ENCODE assay signal across 1 cellular context in genomic region chr19:47112664-47113445, GRCh38.
TF ChIP-seq lines count a peak whose summit lies in the region.

No MANE protein-coding gene starts in this region.

TF ChIP-seq in HepG2, 621 proteins besides CTCF, POLR2A, EP300 and RAD21 (continued from another document and continues in another):
- TF ChIP-seq TRAFD1 (CRISPR knock-in tag; IDR thresholded peaks at IDR 0.05; ENCODE audit: borderline replicate concordance), result no peak
- TF ChIP-seq PAWR (CRISPR knock-in tag; IDR thresholded peaks at IDR 0.05; ENCODE audit: borderline replicate concordance), result no peak
- TF ChIP-seq, protein P1, sequence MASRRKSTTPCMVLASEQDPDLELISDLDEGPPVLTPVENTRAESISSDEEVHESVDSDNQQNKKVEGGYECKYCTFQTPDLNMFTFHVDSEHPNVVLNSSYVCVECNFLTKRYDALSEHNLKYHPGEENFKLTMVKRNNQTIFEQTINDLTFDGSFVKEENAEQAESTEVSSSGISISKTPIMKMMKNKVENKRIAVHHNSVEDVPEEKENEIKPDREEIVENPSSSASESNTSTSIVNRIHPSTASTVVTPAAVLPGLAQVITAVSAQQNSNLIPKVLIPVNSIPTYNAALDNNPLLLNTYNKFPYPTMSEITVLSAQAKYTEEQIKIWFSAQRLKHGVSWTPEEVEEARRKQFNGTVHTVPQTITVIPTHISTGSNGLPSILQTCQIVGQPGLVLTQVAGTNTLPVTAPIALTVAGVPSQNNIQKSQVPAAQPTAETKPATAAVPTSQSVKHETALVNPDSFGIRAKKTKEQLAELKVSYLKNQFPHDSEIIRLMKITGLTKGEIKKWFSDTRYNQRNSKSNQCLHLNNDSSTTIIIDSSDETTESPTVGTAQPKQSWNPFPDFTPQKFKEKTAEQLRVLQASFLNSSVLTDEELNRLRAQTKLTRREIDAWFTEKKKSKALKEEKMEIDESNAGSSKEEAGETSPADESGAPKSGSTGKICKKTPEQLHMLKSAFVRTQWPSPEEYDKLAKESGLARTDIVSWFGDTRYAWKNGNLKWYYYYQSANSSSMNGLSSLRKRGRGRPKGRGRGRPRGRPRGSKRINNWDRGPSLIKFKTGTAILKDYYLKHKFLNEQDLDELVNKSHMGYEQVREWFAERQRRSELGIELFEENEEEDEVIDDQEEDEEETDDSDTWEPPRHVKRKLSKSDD (CRISPR knock-in tag; IDR thresholded peaks at IDR 0.05; ENCODE audit: low read depth), result no peak
- TF ChIP-seq, protein P2, sequence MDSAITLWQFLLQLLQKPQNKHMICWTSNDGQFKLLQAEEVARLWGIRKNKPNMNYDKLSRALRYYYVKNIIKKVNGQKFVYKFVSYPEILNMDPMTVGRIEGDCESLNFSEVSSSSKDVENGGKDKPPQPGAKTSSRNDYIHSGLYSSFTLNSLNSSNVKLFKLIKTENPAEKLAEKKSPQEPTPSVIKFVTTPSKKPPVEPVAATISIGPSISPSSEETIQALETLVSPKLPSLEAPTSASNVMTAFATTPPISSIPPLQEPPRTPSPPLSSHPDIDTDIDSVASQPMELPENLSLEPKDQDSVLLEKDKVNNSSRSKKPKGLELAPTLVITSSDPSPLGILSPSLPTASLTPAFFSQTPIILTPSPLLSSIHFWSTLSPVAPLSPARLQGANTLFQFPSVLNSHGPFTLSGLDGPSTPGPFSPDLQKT (CRISPR knock-in tag; IDR thresholded peaks at IDR 0.05; ENCODE audit: borderline replicate concordance), result no peak
- TF ChIP-seq SRSF9 (IDR thresholded peaks at IDR 0.05; ENCODE audit: borderline replicate concordance, insufficient read depth, low read depth, low read length, poor library complexity, severe bottlenecking), result no peak
- peak; percentile 51; the same call in 1 of the 2 replicates for TF ChIP-seq ZBTB7B (CRISPR knock-in tag; IDR thresholded peaks at IDR 0.05)
- peak; percentile 37; the same call in 1 of the 2 replicates for TF ChIP-seq REPIN1 (CRISPR knock-in tag; IDR thresholded peaks at IDR 0.05; ENCODE audit: borderline replicate concordance, low read depth)
- TF ChIP-seq, protein P3, sequence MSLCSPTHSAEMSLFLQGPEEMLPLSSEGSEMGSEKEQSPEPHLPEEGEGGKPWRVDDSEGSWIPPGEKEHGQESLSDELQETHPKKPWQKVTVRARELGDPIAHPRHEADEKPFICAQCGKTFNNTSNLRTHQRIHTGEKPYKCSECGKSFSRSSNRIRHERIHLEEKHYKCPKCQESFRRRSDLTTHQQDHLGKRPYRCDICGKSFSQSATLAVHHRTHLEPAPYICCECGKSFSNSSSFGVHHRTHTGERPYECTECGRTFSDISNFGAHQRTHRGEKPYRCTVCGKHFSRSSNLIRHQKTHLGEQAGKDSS (CRISPR knock-in tag; IDR thresholded peaks at IDR 0.05; ENCODE audit: borderline replicate concordance, low read depth), result no peak; the same call in 1 of the 2 replicates
- 0 out of 2 replicates have a peak, but pooled peaks have one; percentile 20 for TF ChIP-seq ZBTB26 (CRISPR knock-in tag; IDR thresholded peaks at IDR 0.05; ENCODE audit: borderline replicate concordance)
- TF ChIP-seq, protein P4, sequence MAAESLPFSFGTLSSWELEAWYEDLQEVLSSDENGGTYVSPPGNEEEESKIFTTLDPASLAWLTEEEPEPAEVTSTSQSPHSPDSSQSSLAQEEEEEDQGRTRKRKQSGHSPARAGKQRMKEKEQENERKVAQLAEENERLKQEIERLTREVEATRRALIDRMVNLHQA (CRISPR knock-in tag; IDR thresholded peaks at IDR 0.05), result no peak
- no peak for TF ChIP-seq ZNF337 (CRISPR knock-in tag; IDR thresholded peaks at IDR 0.05; ENCODE audit: borderline replicate concordance, low read depth)
- TF ChIP-seq ZNF605 (CRISPR knock-in tag; IDR thresholded peaks at IDR 0.05), result peak; percentile 73
- TF ChIP-seq ZNF747 (CRISPR knock-in tag; IDR thresholded peaks at IDR 0.05; ENCODE audit: borderline replicate concordance), result peak; percentile 44; the same call in 1 of the 2 replicates
- TF ChIP-seq ZNF704 (CRISPR knock-in tag; IDR thresholded peaks at IDR 0.05; ENCODE audit: borderline replicate concordance), result no peak; the same call in 1 of the 2 replicates
- TF ChIP-seq ATM (IDR thresholded peaks at IDR 0.05; ENCODE audit: borderline replicate concordance), result no peak
- TF ChIP-seq IKZF4 (CRISPR knock-in tag; IDR thresholded peaks at IDR 0.05; ENCODE audit: borderline replicate concordance, low read depth, not compliant biosample characterization), result no peak
- peak; percentile 70 for TF ChIP-seq GATAD1 (CRISPR knock-in tag; IDR thresholded peaks at IDR 0.05)
- TF ChIP-seq TARDBP (CRISPR knock-in tag; IDR thresholded peaks at IDR 0.05), result peak; percentile 51
- 0 out of 2 replicates have a peak, but pooled peaks have one; percentile 39 for TF ChIP-seq STAT5B (CRISPR knock-in tag; IDR thresholded peaks at IDR 0.05)
- TF ChIP-seq HMG20A (CRISPR knock-in tag; IDR thresholded peaks at IDR 0.05; ENCODE audit: borderline replicate concordance), result no peak
- TF ChIP-seq ZXDC (CRISPR knock-in tag; IDR thresholded peaks at IDR 0.05), result no peak
- TF ChIP-seq TRIM24 (CRISPR knock-in tag; IDR thresholded peaks at IDR 0.05), result no peak
- TF ChIP-seq ZNF746 (CRISPR knock-in tag; IDR thresholded peaks at IDR 0.05), result no peak
- TF ChIP-seq ZFP1 (CRISPR knock-in tag; IDR thresholded peaks at IDR 0.05), result peak; percentile 36; the same call in 1 of the 2 replicates
- TF ChIP-seq ZFP36L2 (CRISPR knock-in tag; IDR thresholded peaks at IDR 0.05), result no peak
- peak; percentile 77; the same call in 1 of the 2 replicates for TF ChIP-seq ZNF792 (CRISPR knock-in tag; IDR thresholded peaks at IDR 0.05)
- TF ChIP-seq, protein P5, sequence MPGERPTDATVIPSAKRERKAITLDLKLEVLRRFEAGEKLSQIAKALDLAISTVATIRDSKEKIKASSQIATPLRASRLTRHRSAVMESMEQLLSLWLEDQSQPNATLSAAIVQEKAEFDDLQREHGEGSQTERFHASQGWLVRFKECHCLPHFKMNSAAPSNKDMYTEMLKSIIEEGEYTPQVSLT (CRISPR knock-in tag; IDR thresholded peaks at IDR 0.05; ENCODE audit: borderline replicate concordance, low read depth), result no peak
- TF ChIP-seq CEBPZ (IDR thresholded peaks at IDR 0.05; ENCODE audit: low read length), result no peak
- peak; percentile 60; the same call in 1 of the 2 replicates for TF ChIP-seq ZNF800 (CRISPR knock-in tag; IDR thresholded peaks at IDR 0.05)
- TF ChIP-seq MAFK (conservative IDR thresholded peaks at IDR 0.05 in 1 of 2, IDR thresholded peaks at IDR 0.05 in 1 of 2; ENCODE audit: low read length in 2 of 2), result no peak
- 0 out of 2 replicates have a peak, but pooled peaks have one; percentile 18 for TF ChIP-seq NFKBIZ (CRISPR knock-in tag; IDR thresholded peaks at IDR 0.05)
- TF ChIP-seq ZBTB8A (CRISPR knock-in tag; IDR thresholded peaks at IDR 0.05; ENCODE audit: borderline replicate concordance, low read depth), result no peak
- no peak for TF ChIP-seq PLSCR1 (CRISPR knock-in tag; IDR thresholded peaks at IDR 0.05; ENCODE audit: borderline replicate concordance)
- 0 out of 2 replicates have a peak, but pooled peaks have one; percentile 5 for TF ChIP-seq ZNF674 (CRISPR knock-in tag; IDR thresholded peaks at IDR 0.05; ENCODE audit: low read depth)
- TF ChIP-seq, protein P6, sequence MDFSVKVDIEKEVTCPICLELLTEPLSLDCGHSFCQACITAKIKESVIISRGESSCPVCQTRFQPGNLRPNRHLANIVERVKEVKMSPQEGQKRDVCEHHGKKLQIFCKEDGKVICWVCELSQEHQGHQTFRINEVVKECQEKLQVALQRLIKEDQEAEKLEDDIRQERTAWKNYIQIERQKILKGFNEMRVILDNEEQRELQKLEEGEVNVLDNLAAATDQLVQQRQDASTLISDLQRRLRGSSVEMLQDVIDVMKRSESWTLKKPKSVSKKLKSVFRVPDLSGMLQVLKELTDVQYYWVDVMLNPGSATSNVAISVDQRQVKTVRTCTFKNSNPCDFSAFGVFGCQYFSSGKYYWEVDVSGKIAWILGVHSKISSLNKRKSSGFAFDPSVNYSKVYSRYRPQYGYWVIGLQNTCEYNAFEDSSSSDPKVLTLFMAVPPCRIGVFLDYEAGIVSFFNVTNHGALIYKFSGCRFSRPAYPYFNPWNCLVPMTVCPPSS (IDR thresholded peaks at IDR 0.05), result no peak
- peak; percentile 94 for TF ChIP-seq NFRKB (IDR thresholded peaks at IDR 0.05)
